In the genomic region with DNA sequence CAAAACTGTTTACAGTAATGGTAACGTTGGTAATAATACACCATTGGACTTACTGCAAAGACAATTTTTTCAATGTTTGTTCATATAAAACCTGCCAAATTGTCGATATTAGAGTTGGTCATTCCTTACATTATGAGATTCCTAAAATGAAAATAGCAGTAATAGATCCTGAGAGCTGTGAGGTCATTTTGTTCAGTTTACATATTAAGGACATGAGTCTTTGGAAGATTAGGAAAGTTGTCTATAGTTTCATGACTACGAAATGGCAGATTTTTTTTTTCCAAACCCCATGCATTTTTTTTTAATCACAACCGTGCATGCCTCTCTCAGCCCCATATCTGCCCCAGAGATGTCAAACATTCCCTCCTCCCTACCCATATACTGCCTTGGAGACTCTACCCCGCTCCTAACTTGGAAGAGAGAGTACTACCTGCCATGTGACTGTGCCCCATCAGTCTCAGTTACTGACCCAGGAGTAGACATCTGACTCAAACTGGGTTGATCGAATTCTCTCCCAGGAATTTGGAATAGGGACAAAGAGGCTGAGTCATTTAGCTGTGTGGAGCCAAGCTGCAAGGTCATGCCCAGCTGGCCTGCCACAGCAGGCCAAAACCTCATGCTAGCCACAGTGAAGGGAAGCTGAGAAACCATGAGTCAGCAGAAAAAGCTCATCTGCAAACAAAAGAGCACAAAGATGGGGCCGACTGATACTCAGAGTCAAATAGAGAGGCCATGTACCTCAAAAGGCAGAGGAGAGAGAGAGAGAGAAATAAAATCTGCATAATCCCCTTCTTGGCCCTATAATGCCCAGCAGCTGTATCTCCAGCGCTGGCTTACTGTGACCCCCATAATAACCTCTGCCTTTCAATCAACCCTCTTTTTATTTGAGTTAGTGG, we compare ENCODE assay signal across 8 cellular contexts. TPM values are rescaled to one million over a fixed set of nuclear protein-coding genes. Genes with fewer than 3 reads are reported as not detected.
DNase-seq lines count a peak whose midpoint lies in the region; ATAC-seq, FAIRE-seq and TF ChIP-seq lines count a peak whose summit lies in the region.

No MANE protein-coding gene starts in this region.

- BruUV-seq in K562 (replicated peaks; lab: Mats Ljungman, UMichigan) = no TSS peak

- WGBS in K562 (ENCODE audit: insufficient coverage, low coverage, missing lambda C conversion rate) = 11% methylated on average over 8 of the region's 8 CpGs
- WGBS in iPS DF 6.9 (ENCODE audit: insufficient coverage, insufficient read length) = no CpG with 5 or more reads among the region's 8 CpGs
- WGBS in spleen, 5 donors = 56 to 68% (median 64%) methylated on average over 8 of the region's 8 CpGs

- intact Hi-C loops in K562 (cut with micrococcal nuclease) (loop anchor here (2.0 kb wide), 1 partner anchor 18 kb away; no protein-coding TSS in a partner anchor), spleen (cut with DNase I; ENCODE audit: low total_unique reads) (no loop called here)
- intact Hi-C loops in activated naive CD4-positive, alpha-beta T cell treated with anti-CD3 and anti-CD28 coated beads for 36 hours (cut with micrococcal nuclease) = no loop called here

- no peak overlapping the region for H3K4me3 ChIP-seq in K562
- no peak overlapping the region for H3K4me3 ChIP-seq in iPS DF 6.9 (ENCODE audit: low read length)
- no peak overlapping the region for H3K4me3 ChIP-seq in spleen

- H3K4me1 ChIP-seq in K562 (replicated peaks in 1 of 2; ENCODE audit: control insufficient read depth in 2 of 2, insufficient read depth in 2 of 2, low read length in 2 of 2) (peaks cover 14 to 39% of the 10 kb centered on the region in 2 experiments), iPS DF 6.9 (ENCODE audit: control insufficient read depth, insufficient read depth, low read length) (peaks cover 2% of the 10 kb centered on the region; the same call in 1 of the 2 replicates), spleen (peaks cover 0 to 63% (median 43%) of the 10 kb centered on the region in 6 donors)

- peak overlapping the region; percentile 43 for H3K4me2 ChIP-seq in K562 (ENCODE audit: insufficient read depth, low read length)

- H3K9me1 ChIP-seq in K562 (ENCODE audit: control insufficient read depth, insufficient read depth, low read length) = no peaks in the 10 kb centered on the region

- POLR2A ChIA-PET in K562 (lab: Yijun Ruan, JAX) = interaction anchor here (0.6 to 2.2 kb wide), 7 partner anchors 10 to 69 kb away, joined by 3 to 9 read pairs (median 5); partner anchors contain the start of gene AKIRIN2

- peak overlapping the region; percentile 28; the same call in 1 of the 2 replicates for H3K27ac ChIP-seq in C4-2B
- H3K27ac ChIP-seq in K562 (ENCODE audit: extremely low read depth, low read depth, low read length) = peak overlapping the region; percentile 67
- no peak overlapping the region for H3K27ac ChIP-seq in iPS DF 6.9 (ENCODE audit: low read length)
- peak overlapping the region in 4 of 8 donors; percentile 56 to 77 (median 62) for H3K27ac ChIP-seq in spleen

- no peaks in the 10 kb centered on the region for H3K9me3 Mint-ChIP-seq in activated naive CD4-positive, alpha-beta T cell treated with anti-CD3 and anti-CD28 coated beads for 36 hours

- H3K4me1 Mint-ChIP-seq in activated naive CD4-positive, alpha-beta T cell treated with anti-CD3 and anti-CD28 coated beads for 36 hours (ENCODE audit: low read depth) = peaks cover 9% of the 10 kb centered on the region

- peak in 1 of 2 experiments; percentile 27; a peak in 1 of 4 replicates for TF ChIP-seq RAD21 in K562 (CRISPR knock-in tag; conservative IDR thresholded peaks at IDR 0.05 in 1 of 2, IDR thresholded peaks at IDR 0.05 in 1 of 2)

- no peak overlapping the region for H3K27ac Mint-ChIP-seq in activated naive CD4-positive, alpha-beta T cell treated with anti-CD3 and anti-CD28 coated beads for 36 hours

- in situ Hi-C loops in K562 (cut with MboI) = no loop called here

- CTCF ChIA-PET in K562 (lab: Yijun Ruan, JAX; ENCODE audit: low intra/inter-chr PET ratio) = no interaction called here
- CTCF ChIA-PET in activated naive CD4-positive, alpha-beta T cell treated with anti-CD3 and anti-CD28 coated beads for 36 hours (lab: Charles Lee) = interaction anchor here (1.5 kb wide), 1 partner anchor 8 kb away, joined by 3 read pairs; no protein-coding TSS in a partner anchor

- TF ChIP-seq POLR2A in K562 (conservative IDR thresholded peaks at IDR 0.05) = no peak
- no peak for TF ChIP-seq POLR2A in spleen (IDR thresholded peaks at IDR 0.05)

- H3K36me3 ChIP-seq in K562 (ENCODE audit: control insufficient read depth, insufficient read depth, low read length) = no peaks in the 10 kb centered on the region
- H3K36me3 ChIP-seq in iPS DF 6.9 (ENCODE audit: control insufficient read depth, insufficient read depth, low read length) = no peaks in the 10 kb centered on the region
- H3K36me3 ChIP-seq in spleen = no peaks in the 10 kb centered on the region

- peak overlapping the region; percentile 23 to 31; a peak in 3 of 4 replicates for H3K9ac ChIP-seq in K562 (ENCODE audit: insufficient read depth in 1 of 2, low read depth in 2 of 2, low read length in 2 of 2)

- H3K79me2 ChIP-seq in K562 (ENCODE audit: control insufficient read depth, insufficient read depth, low read length) = no peaks in the 10 kb centered on the region

- DNase-seq in NCI-H226 (peak; percentile 92), K562 (ENCODE audit: extremely low read depth in 1 of 4, low spot score in 3 of 4) (peak; percentile 66 to 92 (median 74)), iPS DF 6.9 (ENCODE audit: low read depth, low spot score) (peak; percentile 29), spleen (peak; percentile 82), 8988T (no peak)
- DNase-seq in activated naive CD4-positive, alpha-beta T cell treated with anti-CD3 and anti-CD28 coated beads for 36 hours = no peak

- H2AFZ ChIP-seq in K562 (ENCODE audit: low read depth, low read length) = peak overlapping the region; percentile 84

- no peaks in the 10 kb centered on the region for H3K27me3 Mint-ChIP-seq in activated naive CD4-positive, alpha-beta T cell treated with anti-CD3 and anti-CD28 coated beads for 36 hours (ENCODE audit: low read depth)

- H3K9me3 ChIP-seq in K562 (replicated peaks; ENCODE audit: control insufficient read depth, insufficient read depth, low read depth, low read length) (no peaks in the 10 kb centered on the region), iPS DF 6.9 (ENCODE audit: control insufficient read depth, insufficient read depth, low read length) (no peaks in the 10 kb centered on the region), spleen (no peaks in the 10 kb centered on the region)

- ATAC-seq in GM21786 (IDR thresholded peaks at IDR 0.05; ENCODE audit: unreplicated experiment) (peak; percentile 46), K562 (peak; percentile 87)

- H3K36me3 Mint-ChIP-seq in activated naive CD4-positive, alpha-beta T cell treated with anti-CD3 and anti-CD28 coated beads for 36 hours (ENCODE audit: low read depth) = no peaks in the 10 kb centered on the region

- H3K4me3 Mint-ChIP-seq in activated naive CD4-positive, alpha-beta T cell treated with anti-CD3 and anti-CD28 coated beads for 36 hours = no peak overlapping the region

- peak; percentile 86 for TF ChIP-seq EP300 in K562 (IDR thresholded peaks at IDR 0.05; ENCODE audit: low read length)

- no peaks in the 10 kb centered on the region for H3K27me3 ChIP-seq in K562 (ENCODE audit: control insufficient read depth in 2 of 2, insufficient read depth in 2 of 2, low read length in 2 of 2)
- H3K27me3 ChIP-seq in iPS DF 6.9 (ENCODE audit: control insufficient read depth, insufficient read depth, low read length) = no peaks in the 10 kb centered on the region; the same call in 1 of the 2 replicates
- no peaks in the 10 kb centered on the region for H3K27me3 ChIP-seq in spleen (replicated peaks in 1 of 7)

- FAIRE-seq in K562 (lab: Jason Lieb, UNC) = peak; percentile 97

- TF ChIP-seq CTCF in C4-2B (conservative IDR thresholded peaks at IDR 0.05) = no peak
- TF ChIP-seq CTCF in K562 (IDR thresholded peaks at IDR 0.05 in 2 of 3, conservative IDR thresholded peaks at IDR 0.05 in 1 of 3; ENCODE audit: insufficient read depth in 2 of 3, low read depth in 1 of 3, low read length in 3 of 3) = peak in 1 of 3 experiments; percentile 4; a peak in 1 of 6 replicates
- TF ChIP-seq CTCF in spleen (IDR thresholded peaks at IDR 0.05 in 8 of 11, conservative IDR thresholded peaks at IDR 0.05 in 3 of 11) = no peak

- H4K20me1 ChIP-seq in K562 (replicated peaks; ENCODE audit: control insufficient read depth, insufficient read depth, low read length) = no peaks in the 10 kb centered on the region

RNA-seq across cellular contexts. Expression of gene AKIRIN2, which starts 21.0 kb away (rescaled TPM):
- 39.9 and 72.7 TPM in 2 replicates for total RNA-seq in K562 (2011; cell fraction: chromatin; rRNA removed; ENCODE audit: low replicate concordance)
- total RNA-seq in K562 (2011; cell fraction: nucleolus; rRNA removed) = 43.6 and 44.0 TPM in 2 replicates
- total RNA-seq in K562 (2011; cell fraction: nucleoplasm; rRNA removed) = 65.6 and 75.4 TPM in 2 replicates
- total RNA-seq in K562 (2014; rRNA removed) (28.1 and 31.1 TPM in 2 replicates), K562 (2014; rRNA removed; fragmentation: Illumina TruSeq; extraction: Trizol) (20.0 and 20.3 TPM in 2 replicates), K562 (2015; rRNA removed; fragmentation: Illumina TruSeq; extraction: Trizol) (15.7 and 16.0 TPM in 2 replicates), K562 (2021) (57.4 and 63.9 TPM in 2 replicates), spleen (100 to 1,000 TPM in 2 of 7 donors, 10 to 100 TPM in 5; 61.8 to 106 (median 89.4) TPM)
- polyA plus RNA-seq in K562 (2011; rRNA removed) (31.8 and 34.2 TPM in 2 replicates), K562 (2014; fragmentation: Illumina TruSeq; extraction: Trizol) (37.6 and 38.8 TPM in 2 replicates), K562 (2014; fragmentation: Nextera tagmentation; extraction: Ambion mirVana) (1 to 10 TPM; 5.8 to 9.1 TPM), K562 (2014; rRNA removed) (38.3 and 47.4 TPM in 2 replicates), spleen (10 to 100 TPM; 35.1 to 56.2 (median 47.8) TPM)
- polyA plus RNA-seq in K562 (2011; cell fraction: cytosol; rRNA removed) = 17.0 and 25.7 TPM in 2 replicates
- 36.0 and 50.3 TPM in 2 replicates for polyA plus RNA-seq in K562 (2011; cell fraction: nucleus; rRNA removed)
- 49.2 and 53.0 TPM in 2 replicates for polyA plus RNA-seq in K562 (2012)
- 20.1 and 24.1 TPM in 2 replicates for polyA minus RNA-seq in K562 (2011; rRNA and poly(A)+ RNA removed)
- polyA minus RNA-seq in K562 (2011; cell fraction: cytosol; rRNA and poly(A)+ RNA removed) = 21.3 and 26.2 TPM in 2 replicates
- 37.4 and 45.0 TPM in 2 replicates for polyA minus RNA-seq in K562 (2011; cell fraction: nucleus; rRNA and poly(A)+ RNA removed)
- total RNA-seq in activated naive CD4-positive, alpha-beta T cell treated with anti-CD3 and anti-CD28 coated beads for 36 hours = 10 to 100 TPM; 47.6 to 49.8 TPM

Comparison
In these comparisons a context has a peak if more than half of its experiments do, and no peak if none do; other contexts are left out.
1. DNase-seq: peak in NCI-H226 (single experiment), K562 (4 of 4), iPS DF 6.9 (single experiment) and spleen (single experiment); none in 8988T (single experiment) and activated naive CD4-positive, alpha-beta T cell treated with anti-CD3 and anti-CD28 coated beads for 36 hours (single experiment).